In the genomic region with DNA sequence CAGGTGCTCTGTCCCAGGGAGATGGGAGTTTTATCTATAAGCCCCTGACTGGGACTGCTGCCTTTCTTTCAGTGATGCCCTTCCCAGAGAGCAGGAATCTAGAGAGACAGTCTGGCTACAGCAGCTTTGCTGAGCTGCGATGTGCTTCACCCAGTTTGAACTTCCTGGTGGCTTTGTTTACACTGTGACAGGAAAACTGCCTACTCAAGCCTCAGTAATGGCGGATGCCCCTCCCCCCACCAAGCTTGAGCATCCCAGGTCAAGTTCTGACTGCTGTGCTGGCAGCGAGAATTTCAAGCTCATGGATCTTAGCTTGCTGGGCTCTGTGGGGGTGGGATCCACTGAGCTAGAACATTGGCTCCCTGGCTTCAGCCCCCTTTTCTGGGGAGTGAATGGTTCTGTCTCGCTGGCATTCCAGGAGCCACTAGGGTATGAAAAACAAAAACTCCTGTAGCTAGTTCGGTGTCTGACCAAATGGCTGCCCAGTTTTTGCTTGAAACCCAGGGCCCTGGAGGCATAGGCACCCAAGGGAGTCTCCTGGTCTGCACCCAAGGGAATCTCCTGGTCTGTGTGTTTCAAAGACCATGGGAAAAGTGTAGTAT, we compare ENCODE assay signal across 1 cellular context.
TF ChIP-seq lines count a peak whose summit lies in the region.

No MANE protein-coding gene starts in this region.

TF ChIP-seq in HepG2, 621 proteins besides CTCF, POLR2A, EP300 and RAD21 (continued from another document and continues in another):
- TF ChIP-seq, protein P1, sequence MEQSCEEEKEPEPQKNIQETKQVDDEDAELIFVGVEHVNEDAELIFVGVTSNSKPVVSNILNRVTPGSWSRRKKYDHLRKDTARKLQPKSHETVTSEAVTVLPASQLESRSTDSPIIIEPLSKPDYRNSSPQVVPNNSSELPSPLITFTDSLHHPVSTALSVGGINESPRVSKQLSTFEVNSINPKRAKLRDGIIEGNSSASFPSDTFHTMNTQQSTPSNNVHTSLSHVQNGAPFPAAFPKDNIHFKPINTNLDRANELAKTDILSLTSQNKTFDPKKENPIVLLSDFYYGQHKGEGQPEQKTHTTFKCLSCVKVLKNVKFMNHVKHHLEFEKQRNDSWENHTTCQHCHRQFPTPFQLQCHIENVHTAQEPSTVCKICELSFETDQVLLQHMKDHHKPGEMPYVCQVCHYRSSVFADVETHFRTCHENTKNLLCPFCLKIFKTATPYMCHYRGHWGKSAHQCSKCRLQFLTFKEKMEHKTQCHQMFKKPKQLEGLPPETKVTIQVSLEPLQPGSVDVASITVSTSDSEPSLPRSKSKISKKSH (CRISPR knock-in tag; IDR thresholded peaks at IDR 0.05; ENCODE audit: borderline replicate concordance) = no peak
- TF ChIP-seq HNRNPH1 (optimal IDR thresholded peaks at IDR 0.05; ENCODE audit: low read depth, low read length) = no peak
- peak; percentile 92 for TF ChIP-seq RXRA (CRISPR knock-in tag; IDR thresholded peaks at IDR 0.05)
- TF ChIP-seq ZNF619 (CRISPR knock-in tag; IDR thresholded peaks at IDR 0.05) = no peak
- no peak for TF ChIP-seq KLF6 (CRISPR knock-in tag; IDR thresholded peaks at IDR 0.05)
- TF ChIP-seq, protein P2, sequence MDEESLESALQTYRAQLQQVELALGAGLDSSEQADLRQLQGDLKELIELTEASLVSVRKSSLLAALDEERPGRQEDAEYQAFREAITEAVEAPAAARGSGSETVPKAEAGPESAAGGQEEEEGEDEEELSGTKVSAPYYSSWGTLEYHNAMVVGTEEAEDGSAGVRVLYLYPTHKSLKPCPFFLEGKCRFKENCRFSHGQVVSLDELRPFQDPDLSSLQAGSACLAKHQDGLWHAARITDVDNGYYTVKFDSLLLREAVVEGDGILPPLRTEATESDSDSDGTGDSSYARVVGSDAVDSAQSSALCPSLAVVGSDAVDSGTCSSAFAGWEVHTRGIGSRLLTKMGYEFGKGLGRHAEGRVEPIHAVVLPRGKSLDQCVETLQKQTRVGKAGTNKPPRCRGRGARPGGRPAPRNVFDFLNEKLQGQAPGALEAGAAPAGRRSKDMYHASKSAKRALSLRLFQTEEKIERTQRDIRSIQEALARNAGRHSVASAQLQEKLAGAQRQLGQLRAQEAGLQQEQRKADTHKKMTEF (CRISPR knock-in tag; IDR thresholded peaks at IDR 0.05) = peak; percentile 41; the same call in 1 of the 2 replicates
- TF ChIP-seq, protein P3, sequence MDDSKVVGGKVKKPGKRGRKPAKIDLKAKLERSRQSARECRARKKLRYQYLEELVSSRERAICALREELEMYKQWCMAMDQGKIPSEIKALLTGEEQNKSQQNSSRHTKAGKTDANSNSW (CRISPR knock-in tag; IDR thresholded peaks at IDR 0.05; ENCODE audit: borderline replicate concordance) = no peak
- TF ChIP-seq KLF9 (CRISPR knock-in tag; IDR thresholded peaks at IDR 0.05; ENCODE audit: low read depth) = no peak
- no peak for TF ChIP-seq SSRP1 (CRISPR knock-in tag; IDR thresholded peaks at IDR 0.05)
- TF ChIP-seq ATF1 (CRISPR knock-in tag; IDR thresholded peaks at IDR 0.05) = no peak
- TF ChIP-seq PHF8 (CRISPR knock-in tag; IDR thresholded peaks at IDR 0.05) = no peak
- no peak for TF ChIP-seq ZNF329 (CRISPR knock-in tag; IDR thresholded peaks at IDR 0.05; ENCODE audit: low read depth)
- no peak for TF ChIP-seq NONO (IDR thresholded peaks at IDR 0.05)
- no peak for TF ChIP-seq NONO (CRISPR knock-in tag; conservative IDR thresholded peaks at IDR 0.05)
- TF ChIP-seq ZBTB7A (CRISPR knock-in tag; IDR thresholded peaks at IDR 0.05) = no peak
- TF ChIP-seq, protein P4, sequence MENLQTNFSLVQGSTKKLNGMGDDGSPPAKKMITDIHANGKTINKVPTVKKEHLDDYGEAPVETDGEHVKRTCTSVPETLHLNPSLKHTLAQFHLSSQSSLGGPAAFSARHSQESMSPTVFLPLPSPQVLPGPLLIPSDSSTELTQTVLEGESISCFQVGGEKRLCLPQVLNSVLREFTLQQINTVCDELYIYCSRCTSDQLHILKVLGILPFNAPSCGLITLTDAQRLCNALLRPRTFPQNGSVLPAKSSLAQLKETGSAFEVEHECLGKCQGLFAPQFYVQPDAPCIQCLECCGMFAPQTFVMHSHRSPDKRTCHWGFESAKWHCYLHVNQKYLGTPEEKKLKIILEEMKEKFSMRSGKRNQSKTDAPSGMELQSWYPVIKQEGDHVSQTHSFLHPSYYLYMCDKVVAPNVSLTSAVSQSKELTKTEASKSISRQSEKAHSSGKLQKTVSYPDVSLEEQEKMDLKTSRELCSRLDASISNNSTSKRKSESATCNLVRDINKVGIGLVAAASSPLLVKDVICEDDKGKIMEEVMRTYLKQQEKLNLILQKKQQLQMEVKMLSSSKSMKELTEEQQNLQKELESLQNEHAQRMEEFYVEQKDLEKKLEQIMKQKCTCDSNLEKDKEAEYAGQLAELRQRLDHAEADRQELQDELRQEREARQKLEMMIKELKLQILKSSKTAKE (CRISPR knock-in tag; IDR thresholded peaks at IDR 0.05; ENCODE audit: borderline replicate concordance) = 0 out of 2 replicates have a peak, but pooled peaks have one; percentile 30
- TF ChIP-seq, protein P5, sequence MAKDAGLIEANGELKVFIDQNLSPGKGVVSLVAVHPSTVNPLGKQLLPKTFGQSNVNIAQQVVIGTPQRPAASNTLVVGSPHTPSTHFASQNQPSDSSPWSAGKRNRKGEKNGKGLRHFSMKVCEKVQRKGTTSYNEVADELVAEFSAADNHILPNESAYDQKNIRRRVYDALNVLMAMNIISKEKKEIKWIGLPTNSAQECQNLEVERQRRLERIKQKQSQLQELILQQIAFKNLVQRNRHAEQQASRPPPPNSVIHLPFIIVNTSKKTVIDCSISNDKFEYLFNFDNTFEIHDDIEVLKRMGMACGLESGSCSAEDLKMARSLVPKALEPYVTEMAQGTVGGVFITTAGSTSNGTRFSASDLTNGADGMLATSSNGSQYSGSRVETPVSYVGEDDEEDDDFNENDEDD (CRISPR knock-in tag; IDR thresholded peaks at IDR 0.05; ENCODE audit: borderline replicate concordance) = no peak
- TF ChIP-seq KDM4B (CRISPR knock-in tag; IDR thresholded peaks at IDR 0.05) = no peak
- TF ChIP-seq THYN1 (CRISPR knock-in tag; IDR thresholded peaks at IDR 0.05; ENCODE audit: borderline replicate concordance, low read depth) = no peak
- TF ChIP-seq, protein P6, sequence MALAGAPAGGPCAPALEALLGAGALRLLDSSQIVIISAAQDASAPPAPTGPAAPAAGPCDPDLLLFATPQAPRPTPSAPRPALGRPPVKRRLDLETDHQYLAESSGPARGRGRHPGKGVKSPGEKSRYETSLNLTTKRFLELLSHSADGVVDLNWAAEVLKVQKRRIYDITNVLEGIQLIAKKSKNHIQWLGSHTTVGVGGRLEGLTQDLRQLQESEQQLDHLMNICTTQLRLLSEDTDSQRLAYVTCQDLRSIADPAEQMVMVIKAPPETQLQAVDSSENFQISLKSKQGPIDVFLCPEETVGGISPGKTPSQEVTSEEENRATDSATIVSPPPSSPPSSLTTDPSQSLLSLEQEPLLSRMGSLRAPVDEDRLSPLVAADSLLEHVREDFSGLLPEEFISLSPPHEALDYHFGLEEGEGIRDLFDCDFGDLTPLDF (CRISPR knock-in tag; IDR thresholded peaks at IDR 0.05) = no peak
- TF ChIP-seq SYNCRIP (IDR thresholded peaks at IDR 0.05; ENCODE audit: insufficient read depth, low read depth, low read length) = no peak
- no peak for TF ChIP-seq ZNF367 (CRISPR knock-in tag; IDR thresholded peaks at IDR 0.05; ENCODE audit: borderline replicate concordance)
- TF ChIP-seq RXRB (CRISPR knock-in tag; IDR thresholded peaks at IDR 0.05; ENCODE audit: borderline replicate concordance) = peak; percentile 94
- no peak for TF ChIP-seq ZNF510 (CRISPR knock-in tag; IDR thresholded peaks at IDR 0.05; ENCODE audit: low read depth)
- TF ChIP-seq SIN3B (IDR thresholded peaks at IDR 0.05; ENCODE audit: low read length) = no peak
- no peak for TF ChIP-seq KDM6A (CRISPR knock-in tag; IDR thresholded peaks at IDR 0.05; ENCODE audit: low read depth)
- no peak for TF ChIP-seq U2AF1 (optimal IDR thresholded peaks at IDR 0.05; ENCODE audit: low read depth, low read length)
- no peak for TF ChIP-seq ZSCAN29 (CRISPR knock-in tag; conservative IDR thresholded peaks at IDR 0.05)
- TF ChIP-seq ZNF678 (CRISPR knock-in tag; IDR thresholded peaks at IDR 0.05) = no peak
- TF ChIP-seq, protein P7, sequence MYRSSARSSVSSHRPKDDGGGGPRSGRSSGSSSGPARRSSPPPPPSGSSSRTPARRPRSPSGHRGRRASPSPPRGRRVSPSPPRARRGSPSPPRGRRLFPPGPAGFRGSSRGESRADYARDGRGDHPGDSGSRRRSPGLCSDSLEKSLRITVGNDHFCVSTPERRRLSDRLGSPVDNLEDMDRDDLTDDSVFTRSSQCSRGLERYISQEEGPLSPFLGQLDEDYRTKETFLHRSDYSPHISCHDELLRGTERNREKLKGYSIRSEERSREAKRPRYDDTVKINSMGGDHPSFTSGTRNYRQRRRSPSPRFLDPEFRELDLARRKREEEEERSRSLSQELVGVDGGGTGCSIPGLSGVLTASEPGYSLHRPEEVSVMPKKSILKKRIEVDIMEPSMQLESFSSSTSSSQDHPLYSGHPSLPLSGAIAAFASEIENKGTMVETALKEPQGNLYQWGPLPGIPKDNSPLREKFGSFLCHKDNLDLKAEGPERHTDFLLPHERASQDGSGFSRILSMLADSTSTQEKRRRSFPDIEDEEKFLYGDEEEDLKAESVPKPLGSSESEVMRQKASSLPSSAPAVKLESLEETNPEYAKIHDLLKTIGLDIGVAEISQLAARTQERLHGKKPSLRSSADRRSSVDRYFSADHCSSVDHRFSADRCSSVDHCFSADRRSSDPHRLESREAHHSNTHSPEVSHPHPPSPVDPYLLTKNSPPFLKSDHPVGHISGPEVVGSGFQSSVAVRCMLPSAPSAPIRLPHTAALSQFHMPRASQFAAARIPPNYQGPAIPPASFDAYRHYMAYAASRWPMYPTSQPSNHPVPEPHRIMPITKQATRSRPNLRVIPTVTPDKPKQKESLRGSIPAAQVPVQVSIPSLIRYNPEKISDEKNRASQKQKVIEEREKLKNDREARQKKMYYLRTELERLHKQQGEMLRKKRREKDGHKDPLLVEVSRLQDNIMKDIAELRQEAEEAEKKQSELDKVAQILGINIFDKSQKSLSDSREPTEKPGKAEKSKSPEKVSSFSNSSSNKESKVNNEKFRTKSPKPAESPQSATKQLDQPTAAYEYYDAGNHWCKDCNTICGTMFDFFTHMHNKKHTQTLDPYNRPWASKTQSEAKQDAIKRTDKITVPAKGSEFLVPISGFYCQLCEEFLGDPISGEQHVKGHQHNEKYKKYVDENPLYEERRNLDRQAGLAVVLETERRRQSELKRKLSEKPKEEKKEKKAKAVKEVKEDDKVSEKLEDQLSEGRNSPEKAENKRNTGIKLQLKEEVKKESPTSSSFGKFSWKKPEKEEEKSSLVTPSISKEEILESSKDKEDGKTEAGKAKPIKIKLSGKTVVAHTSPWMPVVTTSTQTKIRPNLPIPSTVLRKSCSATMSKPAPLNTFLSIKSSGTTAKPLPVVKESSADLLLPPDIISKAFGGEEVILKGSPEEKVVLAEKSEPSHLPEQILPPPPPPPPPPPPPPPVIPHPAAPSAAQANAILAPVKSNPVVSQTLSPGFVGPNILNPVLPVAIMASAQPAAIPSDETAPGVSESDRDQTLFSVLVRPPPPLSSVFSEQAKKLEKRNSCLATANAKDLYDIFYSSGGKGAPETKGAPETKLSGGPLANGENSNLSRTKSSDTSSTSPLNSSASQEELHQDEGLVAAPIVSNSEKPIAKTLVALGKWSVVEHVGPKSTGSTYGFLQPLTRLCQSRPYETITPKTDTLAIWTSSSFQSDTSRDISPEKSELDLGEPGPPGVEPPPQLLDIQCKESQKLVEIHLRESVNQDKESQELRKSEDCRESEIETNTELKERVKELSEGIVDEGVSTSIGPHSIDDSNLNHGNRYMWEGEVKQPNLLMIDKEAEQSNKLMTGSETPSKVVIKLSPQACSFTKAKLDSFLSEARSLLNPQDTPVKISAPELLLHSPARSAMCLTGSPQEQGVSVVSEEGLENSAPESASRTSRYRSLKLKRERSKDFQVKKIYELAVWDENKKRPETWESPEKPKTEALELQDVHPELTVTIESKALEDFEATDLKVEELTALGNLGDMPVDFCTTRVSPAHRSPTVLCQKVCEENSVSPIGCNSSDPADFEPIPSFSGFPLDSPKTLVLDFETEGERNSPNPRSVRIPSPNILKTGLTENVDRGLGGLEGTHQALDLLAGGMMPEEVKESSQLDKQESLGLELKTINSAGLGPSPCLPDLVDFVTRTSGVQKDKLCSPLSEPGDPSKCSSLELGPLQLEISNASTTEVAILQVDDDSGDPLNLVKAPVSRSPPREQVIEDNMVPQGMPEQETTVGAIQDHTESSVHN (CRISPR knock-in tag; IDR thresholded peaks at IDR 0.05) = no peak
- TF ChIP-seq, protein P8, sequence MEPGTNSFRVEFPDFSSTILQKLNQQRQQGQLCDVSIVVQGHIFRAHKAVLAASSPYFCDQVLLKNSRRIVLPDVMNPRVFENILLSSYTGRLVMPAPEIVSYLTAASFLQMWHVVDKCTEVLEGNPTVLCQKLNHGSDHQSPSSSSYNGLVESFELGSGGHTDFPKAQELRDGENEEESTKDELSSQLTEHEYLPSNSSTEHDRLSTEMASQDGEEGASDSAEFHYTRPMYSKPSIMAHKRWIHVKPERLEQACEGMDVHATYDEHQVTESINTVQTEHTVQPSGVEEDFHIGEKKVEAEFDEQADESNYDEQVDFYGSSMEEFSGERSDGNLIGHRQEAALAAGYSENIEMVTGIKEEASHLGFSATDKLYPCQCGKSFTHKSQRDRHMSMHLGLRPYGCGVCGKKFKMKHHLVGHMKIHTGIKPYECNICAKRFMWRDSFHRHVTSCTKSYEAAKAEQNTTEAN (CRISPR knock-in tag; conservative IDR thresholded peaks at IDR 0.05) = no peak
- TF ChIP-seq SRSF4 (IDR thresholded peaks at IDR 0.05; ENCODE audit: low read depth, low read length, poor library complexity, severe bottlenecking) = no peak
- no peak for TF ChIP-seq SRF (IDR thresholded peaks at IDR 0.05; ENCODE audit: low read depth, low read length)
- no peak for TF ChIP-seq FIP1L1 (IDR thresholded peaks at IDR 0.05; ENCODE audit: borderline replicate concordance, insufficient read depth, low read depth, low read length)
- TF ChIP-seq ZNF44 (CRISPR knock-in tag; IDR thresholded peaks at IDR 0.05) = no peak
- TF ChIP-seq, protein P9, sequence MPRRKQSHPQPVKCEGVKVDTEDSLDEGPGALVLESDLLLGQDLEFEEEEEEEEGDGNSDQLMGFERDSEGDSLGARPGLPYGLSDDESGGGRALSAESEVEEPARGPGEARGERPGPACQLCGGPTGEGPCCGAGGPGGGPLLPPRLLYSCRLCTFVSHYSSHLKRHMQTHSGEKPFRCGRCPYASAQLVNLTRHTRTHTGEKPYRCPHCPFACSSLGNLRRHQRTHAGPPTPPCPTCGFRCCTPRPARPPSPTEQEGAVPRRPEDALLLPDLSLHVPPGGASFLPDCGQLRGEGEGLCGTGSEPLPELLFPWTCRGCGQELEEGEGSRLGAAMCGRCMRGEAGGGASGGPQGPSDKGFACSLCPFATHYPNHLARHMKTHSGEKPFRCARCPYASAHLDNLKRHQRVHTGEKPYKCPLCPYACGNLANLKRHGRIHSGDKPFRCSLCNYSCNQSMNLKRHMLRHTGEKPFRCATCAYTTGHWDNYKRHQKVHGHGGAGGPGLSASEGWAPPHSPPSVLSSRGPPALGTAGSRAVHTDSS (CRISPR knock-in tag; conservative IDR thresholded peaks at IDR 0.05) = no peak
- peak; percentile 61 for TF ChIP-seq FOSL2 (CRISPR knock-in tag; IDR thresholded peaks at IDR 0.05)
- TF ChIP-seq RFXAP (CRISPR knock-in tag; IDR thresholded peaks at IDR 0.05; ENCODE audit: borderline replicate concordance) = no peak
